ENCODE assay signal across 1 cellular context in genomic region chr16:11138026-11138768, GRCh38.
TF ChIP-seq lines count a peak whose summit lies in the region.

No MANE protein-coding gene starts in this region.

TF ChIP-seq in GM12878, 131 proteins besides CTCF, POLR2A, EP300 and RAD21 (continued from another document):
- 0 out of 2 replicates have a peak, but pooled peaks have one; percentile 22 for TF ChIP-seq TCF12 (IDR thresholded peaks at IDR 0.05; ENCODE audit: low read depth, low read length)
- TF ChIP-seq RCOR1 (conservative IDR thresholded peaks at IDR 0.05; ENCODE audit: low read depth, low read length) = no peak
- TF ChIP-seq, protein P1, sequence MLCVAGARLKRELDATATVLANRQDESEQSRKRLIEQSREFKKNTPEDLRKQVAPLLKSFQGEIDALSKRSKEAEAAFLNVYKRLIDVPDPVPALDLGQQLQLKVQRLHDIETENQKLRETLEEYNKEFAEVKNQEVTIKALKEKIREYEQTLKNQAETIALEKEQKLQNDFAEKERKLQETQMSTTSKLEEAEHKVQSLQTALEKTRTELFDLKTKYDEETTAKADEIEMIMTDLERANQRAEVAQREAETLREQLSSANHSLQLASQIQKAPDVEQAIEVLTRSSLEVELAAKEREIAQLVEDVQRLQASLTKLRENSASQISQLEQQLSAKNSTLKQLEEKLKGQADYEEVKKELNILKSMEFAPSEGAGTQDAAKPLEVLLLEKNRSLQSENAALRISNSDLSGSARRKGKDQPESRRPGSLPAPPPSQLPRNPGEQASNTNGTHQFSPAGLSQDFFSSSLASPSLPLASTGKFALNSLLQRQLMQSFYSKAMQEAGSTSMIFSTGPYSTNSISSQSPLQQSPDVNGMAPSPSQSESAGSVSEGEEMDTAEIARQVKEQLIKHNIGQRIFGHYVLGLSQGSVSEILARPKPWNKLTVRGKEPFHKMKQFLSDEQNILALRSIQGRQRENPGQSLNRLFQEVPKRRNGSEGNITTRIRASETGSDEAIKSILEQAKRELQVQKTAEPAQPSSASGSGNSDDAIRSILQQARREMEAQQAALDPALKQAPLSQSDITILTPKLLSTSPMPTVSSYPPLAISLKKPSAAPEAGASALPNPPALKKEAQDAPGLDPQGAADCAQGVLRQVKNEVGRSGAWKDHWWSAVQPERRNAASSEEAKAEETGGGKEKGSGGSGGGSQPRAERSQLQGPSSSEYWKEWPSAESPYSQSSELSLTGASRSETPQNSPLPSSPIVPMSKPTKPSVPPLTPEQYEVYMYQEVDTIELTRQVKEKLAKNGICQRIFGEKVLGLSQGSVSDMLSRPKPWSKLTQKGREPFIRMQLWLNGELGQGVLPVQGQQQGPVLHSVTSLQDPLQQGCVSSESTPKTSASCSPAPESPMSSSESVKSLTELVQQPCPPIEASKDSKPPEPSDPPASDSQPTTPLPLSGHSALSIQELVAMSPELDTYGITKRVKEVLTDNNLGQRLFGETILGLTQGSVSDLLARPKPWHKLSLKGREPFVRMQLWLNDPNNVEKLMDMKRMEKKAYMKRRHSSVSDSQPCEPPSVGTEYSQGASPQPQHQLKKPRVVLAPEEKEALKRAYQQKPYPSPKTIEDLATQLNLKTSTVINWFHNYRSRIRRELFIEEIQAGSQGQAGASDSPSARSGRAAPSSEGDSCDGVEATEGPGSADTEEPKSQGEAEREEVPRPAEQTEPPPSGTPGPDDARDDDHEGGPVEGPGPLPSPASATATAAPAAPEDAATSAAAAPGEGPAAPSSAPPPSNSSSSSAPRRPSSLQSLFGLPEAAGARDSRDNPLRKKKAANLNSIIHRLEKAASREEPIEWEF (IDR thresholded peaks at IDR 0.05; ENCODE audit: insufficient replicate concordance, low read depth, low read length) = no peak
TF ChIP-seq in GM12878: peak in this region for 3.
